Comparison of ENCODE assay signal across 6 cellular contexts in genomic region chr2:128679680-128680079, GRCh38.
DNase-seq lines count a peak whose midpoint lies in the region; ATAC-seq and TF ChIP-seq lines count a peak whose summit lies in the region.
"Not testable (repeated sequence)": the region's sequence is repeated elsewhere in the genome, so short reads cannot be mapped to it uniquely, and the experiment has no call there.

No MANE protein-coding gene starts in this region.

- not testable (repeated sequence) for TF ChIP-seq CTCF in WTC11 (IDR thresholded peaks at IDR 0.05)

- not testable (repeated sequence) for H3K9me3 Mint-ChIP-seq in WTC11; activated CD4-positive, alpha-beta memory T cell treated with anti-CD3 and anti-CD28 coated beads, Interleukin-2, amount 10 ng/mL, durations not matched to agents 7 days and 5 days

- H3K4me1 Mint-ChIP-seq in WTC11, result peaks cover 30% of the 10 kb centered on the region
- H3K4me1 Mint-ChIP-seq in activated CD4-positive, alpha-beta memory T cell treated with anti-CD3 and anti-CD28 coated beads, Interleukin-2, amount 10 ng/mL, durations not matched to agents 7 days and 5 days, result not testable (repeated sequence)

- not testable (repeated sequence) for H3K4me3 Mint-ChIP-seq in WTC11; activated CD4-positive, alpha-beta memory T cell treated with anti-CD3 and anti-CD28 coated beads, Interleukin-2, amount 10 ng/mL, durations not matched to agents 7 days and 5 days

- H3K27ac Mint-ChIP-seq in WTC11; activated CD4-positive, alpha-beta memory T cell treated with anti-CD3 and anti-CD28 coated beads, Interleukin-2, amount 10 ng/mL, durations not matched to agents 7 days and 5 days: not testable (repeated sequence)

- intact Hi-C loops in cardiac septum (cut with DNase I); sciatic nerve (cut with DNase I): not testable (repeated sequence)

- POLR2A ChIA-PET in WTC11 (lab: Charles Lee); activated CD4-positive, alpha-beta memory T cell treated with anti-CD3 and anti-CD28 coated beads, Interleukin-2, amount 10 ng/mL, durations not matched to agents 7 days and 5 days (lab: Charles Lee): not testable (repeated sequence)

- not testable (repeated sequence) for H3K36me3 Mint-ChIP-seq in WTC11; activated CD4-positive, alpha-beta memory T cell treated with anti-CD3 and anti-CD28 coated beads, Interleukin-2, amount 10 ng/mL, durations not matched to agents 7 days and 5 days (ENCODE audit: low read depth)

- H3K27me3 Mint-ChIP-seq in WTC11 (ENCODE audit: low read depth); activated CD4-positive, alpha-beta memory T cell treated with anti-CD3 and anti-CD28 coated beads, Interleukin-2, amount 10 ng/mL, durations not matched to agents 7 days and 5 days: not testable (repeated sequence)

- not testable (repeated sequence) for ATAC-seq in WTC11, left lobe of liver, sciatic nerve

- CTCF ChIA-PET in WTC11 (lab: Charles Lee); activated CD4-positive, alpha-beta memory T cell treated with anti-CD3 and anti-CD28 coated beads, Interleukin-2, amount 10 ng/mL, durations not matched to agents 7 days and 5 days (lab: Charles Lee): not testable (repeated sequence)

- not testable (repeated sequence) for DNase-seq in WTC11 (ENCODE audit: low spot score)
- peak; percentile 12 for DNase-seq in activated CD4-positive, alpha-beta memory T cell treated with anti-CD3 and anti-CD28 coated beads, Interleukin-2, amount 10 ng/mL, durations not matched to agents 7 days and 5 days
- DNase-seq in cardiac septum (ENCODE audit: low spot score) (peak; percentile 22), left lobe of liver (ENCODE audit: low spot score) (peak; percentile 11), mucosa of gallbladder (ENCODE audit: low spot score) (peak; percentile 5), sciatic nerve (ENCODE audit: low spot score) (peak; percentile 22)

TF ChIP-seq in WTC11, 78 proteins besides CTCF, POLR2A, EP300 and RAD21:
- 0 out of 2 replicates have a peak, but pooled peaks have one; percentile 46 for TF ChIP-seq ZNF121 (CRISPR knock-in tag; IDR thresholded peaks at IDR 0.05)
